Comparison of ENCODE assay signal across 20 cellular contexts in the genomic region with DNA sequence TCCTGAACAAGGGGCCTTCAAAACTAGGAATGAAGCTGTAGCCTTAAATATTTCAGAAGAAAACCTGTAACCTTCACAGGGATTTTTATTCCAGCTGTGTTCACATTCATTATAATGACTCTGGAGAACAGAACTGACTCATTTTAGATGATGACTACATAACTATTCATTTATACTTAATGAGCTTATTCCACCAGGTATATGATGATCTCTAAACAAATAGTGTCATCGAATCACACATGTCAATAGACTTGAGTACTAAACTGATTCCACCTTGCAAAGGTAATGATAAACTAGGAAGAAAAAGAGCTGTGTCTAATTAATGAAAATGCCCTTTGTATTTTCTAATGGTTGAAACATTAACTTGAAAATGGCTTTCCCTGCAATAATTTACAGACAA.
DNase-seq lines count a peak whose midpoint lies in the region; ATAC-seq and TF ChIP-seq lines count a peak whose summit lies in the region.
"Had no signal": no experiment of that assay in that cellular context is flagged by ENCODE, and none has a peak within 500 bp of the region (broad histone marks: within the 10 kb centered on the region; RNA-seq: fewer than 3 reads in every experiment).

No MANE protein-coding gene starts in this region.

- H3K27me3 ChIP-seq in PC-3 (ENCODE audit: low read length), result no peaks in the 10 kb centered on the region; the same call in 1 of the 2 replicates
- H3K27me3 ChIP-seq: BE2C had no signal

- H3K9me2 ChIP-seq in PC-3 (replicated peaks; ENCODE audit: low read length), result no peaks in the 10 kb centered on the region
- H3K9me2 ChIP-seq: SK-N-SH had no signal

- H3K9me3 ChIP-seq in PC-3 (ENCODE audit: low read length), result no peaks in the 10 kb centered on the region
- H3K9me3 ChIP-seq: BE2C, Caco-2, SK-N-SH had no signal

- DNase-seq in COR-L47 (lab: John Stamatoyannopoulos, UW) (peak; percentile 7), NCI-H146 treated with DMSO at 0.1 percent for 48 hours (lab: John Stamatoyannopoulos, UW; ENCODE audit: unreplicated experiment) (peak; percentile 24), PC-3 (peak; percentile 13), kidney glomerular epithelial cell (lab: John Stamatoyannopoulos, UW) (peak; percentile 49), ecto neural progenitor cell (ENCODE audit: low spot score) (no peak)
- DNase-seq: BE2C; Caco-2; CD4-positive, CD25-positive, alpha-beta regulatory T cell; DMS153; EL; KBM-7; NCI-H1436; NCI-H226; NCI-H526; OCI-M1; SHP77 treated with DMSO at 0.1 percent for 48 hours; SK-N-SH had no signal

- POLR2A ChIA-PET in PC-3 (lab: Charles Lee; ENCODE audit: unreplicated experiment), result no interaction called here

- peaks cover 15% of the 10 kb centered on the region for H3K27me3 Mint-ChIP-seq in stimulated activated memory B cell treated with anti-CD40 and anti-IgM and Interleukin-4, amounts not matched to agents 10 μg/mL and 1 μg/mL and 100 μg/mL, for 72 hours
- H3K27me3 Mint-ChIP-seq: CD4-positive, CD25-positive, alpha-beta regulatory T cell had no signal

- no peaks in the 10 kb centered on the region for H3K36me3 Mint-ChIP-seq in stimulated activated memory B cell treated with anti-CD40 and anti-IgM and Interleukin-4, amounts not matched to agents 10 μg/mL and 1 μg/mL and 100 μg/mL, for 72 hours
- H3K36me3 Mint-ChIP-seq: CD4-positive, CD25-positive, alpha-beta regulatory T cell had no signal

- H3K4me1 Mint-ChIP-seq in stimulated activated memory B cell treated with anti-CD40 and anti-IgM and Interleukin-4, amounts not matched to agents 10 μg/mL and 1 μg/mL and 100 μg/mL, for 72 hours, result no peaks in the 10 kb centered on the region
- H3K4me1 Mint-ChIP-seq: CD4-positive, CD25-positive, alpha-beta regulatory T cell had no signal

- ATAC-seq in PC-3 (no peak), HG03457 (IDR thresholded peaks at IDR 0.05; ENCODE audit: unreplicated experiment) (no peak)
- no peak for ATAC-seq in stimulated activated memory B cell treated with anti-CD40 and anti-IgM and Interleukin-4, amounts not matched to agents 10 μg/mL and 1 μg/mL and 100 μg/mL, for 72 hours
- ATAC-seq: HepG2 had no signal

- H3K27ac ChIP-seq in PC-3 (ENCODE audit: low read length), result no peak overlapping the region

- CTCF ChIA-PET in PC-3 (lab: Charles Lee), result no interaction called here

- H3K4me2 ChIP-seq in PC-3 (ENCODE audit: low read length), result no peak overlapping the region
- H3K4me2 ChIP-seq: SK-N-SH had no signal

- no peak overlapping the region for H3K27ac Mint-ChIP-seq in stimulated activated memory B cell treated with anti-CD40 and anti-IgM and Interleukin-4, amounts not matched to agents 10 μg/mL and 1 μg/mL and 100 μg/mL, for 72 hours
- H3K27ac Mint-ChIP-seq: CD4-positive, CD25-positive, alpha-beta regulatory T cell had no signal

- BruUV-seq in PC-3 (replicated peaks; lab: Mats Ljungman, UMichigan), result no TSS peak

- no peaks in the 10 kb centered on the region for H3F3A ChIP-seq in PC-3 (ENCODE audit: low read length, unreplicated experiment)

- no peaks in the 10 kb centered on the region for H4K20me1 ChIP-seq in PC-3 (ENCODE audit: low read length)

- H3K4me3 ChIP-seq in PC-3 (ENCODE audit: low read length), result no peak overlapping the region

- peaks cover 7% of the 10 kb centered on the region for H3K9me3 Mint-ChIP-seq in stimulated activated memory B cell treated with anti-CD40 and anti-IgM and Interleukin-4, amounts not matched to agents 10 μg/mL and 1 μg/mL and 100 μg/mL, for 72 hours

- H3K79me2 ChIP-seq in PC-3 (ENCODE audit: low read length), result no peaks in the 10 kb centered on the region

- TF ChIP-seq CTCF in PC-3 (conservative IDR thresholded peaks at IDR 0.05; ENCODE audit: low read depth, low read length), result no peak

- no peaks in the 10 kb centered on the region for H3K4me1 ChIP-seq in PC-3 (ENCODE audit: insufficient read depth, low read length)
- H3K4me1 ChIP-seq: BE2C, Caco-2 had no signal

- no peak overlapping the region for H2AFZ ChIP-seq in PC-3 (ENCODE audit: low read length)

- H3K36me3 ChIP-seq in PC-3 (ENCODE audit: low read depth, low read length), result no peaks in the 10 kb centered on the region
- H3K36me3 ChIP-seq: BE2C had no signal

- no peak overlapping the region for H3K4me3 Mint-ChIP-seq in stimulated activated memory B cell treated with anti-CD40 and anti-IgM and Interleukin-4, amounts not matched to agents 10 μg/mL and 1 μg/mL and 100 μg/mL, for 72 hours
- H3K4me3 Mint-ChIP-seq: CD4-positive, CD25-positive, alpha-beta regulatory T cell had no signal

- intact Hi-C loops in PC-3 (cut with micrococcal nuclease), result no loop called here

- no peak overlapping the region for H3K9ac ChIP-seq in PC-3 (ENCODE audit: low read length)
- H3K9ac ChIP-seq: SK-N-SH had no signal
